ENCODE assay signal across 12 cellular contexts in genomic region chr5:172407241-172407691, GRCh38. TPM values are rescaled to one million over a fixed set of nuclear protein-coding genes. Genes with fewer than 3 reads are reported as not detected.
DNase-seq lines count a peak whose midpoint lies in the region; ATAC-seq and TF ChIP-seq lines count a peak whose summit lies in the region.
"Had no signal": no experiment of that assay in that cellular context is flagged by ENCODE, and none has a peak within 500 bp of the region (broad histone marks: within the 10 kb centered on the region; RNA-seq: fewer than 3 reads in every experiment).

No MANE protein-coding gene starts in this region.

- peaks cover 44% of the 10 kb centered on the region for H3K36me3 Mint-ChIP-seq in nephron (ENCODE audit: low read depth)
- peaks cover 0 to 2% (median 2%) of the 10 kb centered on the region in 3 donors for H3K36me3 Mint-ChIP-seq in naive thymus-derived CD8-positive, alpha-beta T cell

- H3K27ac Mint-ChIP-seq in nephron, result peak overlapping the region; percentile 14 to 93 (median 81)
- H3K27ac Mint-ChIP-seq in naive thymus-derived CD8-positive, alpha-beta T cell, result no peak overlapping the region

- TF ChIP-seq POLR2A in esophagus squamous epithelium (IDR thresholded peaks at IDR 0.05) (no peak), vagina (IDR thresholded peaks at IDR 0.05) (no peak)

- no peaks in the 10 kb centered on the region for H3K27me3 Mint-ChIP-seq in nephron (ENCODE audit: low read depth)
- peaks cover 0 to 6% (median 4%) of the 10 kb centered on the region in 5 donors for H3K27me3 Mint-ChIP-seq in naive thymus-derived CD8-positive, alpha-beta T cell

- DNase-seq in left ventricle myocardium inferior (peak; percentile 36), Right ventricle myocardium inferior (ENCODE audit: missing footprints) (no peak), esophagus squamous epithelium (lab: John Stamatoyannopoulos, UW) (no peak), vagina (ENCODE audit: extremely low spot score in 2 of 2) (no peak)
- no peak for DNase-seq in naive thymus-derived CD8-positive, alpha-beta T cell
- DNase-seq: activated CD4-positive, alpha-beta T cell treated with anti-CD3 and anti-CD28 coated beads, Interleukin-2, amount 50 U/mL, for 4 hours; Calu3; GOT3 had no signal

- H3K36me3 ChIP-seq in left ventricle myocardium inferior (no peaks in the 10 kb centered on the region), esophagus squamous epithelium (peaks cover 0 to 33% (median 4%) of the 10 kb centered on the region in 3 donors), vagina (peaks cover 0 to 19% of the 10 kb centered on the region in 2 donors)

- WGBS in esophagus squamous epithelium, 2 donors, result 29 to 69% methylated on average over 2 to 3 of the region's 3 CpGs

- no peak overlapping the region for H3K4me3 Mint-ChIP-seq in nephron
- H3K4me3 Mint-ChIP-seq in naive thymus-derived CD8-positive, alpha-beta T cell, result no peak overlapping the region

- peak overlapping the region; percentile 40 for H3K27ac ChIP-seq in left ventricle myocardium inferior (replicated peaks)
- H3K27ac ChIP-seq in esophagus squamous epithelium, result peak overlapping the region in 3 of 4 donors; percentile 36 to 57 (median 50)
- H3K27ac ChIP-seq in vagina, result peak overlapping the region; percentile 98

- H3K4me1 ChIP-seq in left ventricle myocardium inferior (peaks cover 46% of the 10 kb centered on the region), esophagus squamous epithelium (peaks cover 24 to 67% (median 25%) of the 10 kb centered on the region in 3 donors), vagina (peaks cover 83% of the 10 kb centered on the region)

- H3K9me3 ChIP-seq in left ventricle myocardium inferior (replicated peaks), result no peaks in the 10 kb centered on the region
- H3K9me3 ChIP-seq in esophagus squamous epithelium, result no peaks in the 10 kb centered on the region
- H3K9me3 ChIP-seq in vagina, result no peaks in the 10 kb centered on the region

- H3K27me3 ChIP-seq in left ventricle myocardium inferior (ENCODE audit: low read depth), result no peaks in the 10 kb centered on the region
- no peaks in the 10 kb centered on the region for H3K27me3 ChIP-seq in esophagus squamous epithelium
- no peaks in the 10 kb centered on the region for H3K27me3 ChIP-seq in vagina

- TF ChIP-seq CTCF in left ventricle myocardium inferior (IDR thresholded peaks at IDR 0.05; ENCODE audit: borderline replicate concordance) (no peak), esophagus squamous epithelium (IDR thresholded peaks at IDR 0.05) (no peak), nephron (IDR thresholded peaks at IDR 0.05; ENCODE audit: unreplicated experiment in 3 of 3) (no peak), vagina (IDR thresholded peaks at IDR 0.05) (no peak)

- intact Hi-C loops in left ventricle myocardium inferior (cut with micrococcal nuclease), result no loop called here
- intact Hi-C loops in Right ventricle myocardium inferior (cut with DNase I), result no loop called here
- intact Hi-C loops in esophagus squamous epithelium (cut with DNase I), result no loop called here
- intact Hi-C loops in vagina (cut with DNase I), result no loop called here

- ATAC-seq in Right ventricle myocardium inferior (no peak), GM21723 (IDR thresholded peaks at IDR 0.05; ENCODE audit: unreplicated experiment) (no peak), HG03520 (IDR thresholded peaks at IDR 0.05; ENCODE audit: unreplicated experiment) (no peak)
- no peak for ATAC-seq in naive thymus-derived CD8-positive, alpha-beta T cell

- no peaks in the 10 kb centered on the region for H3K9me3 Mint-ChIP-seq in nephron
- peaks cover 0 to 3% (median 0%) of the 10 kb centered on the region in 9 donors for H3K9me3 Mint-ChIP-seq in naive thymus-derived CD8-positive, alpha-beta T cell
- H3K9me3 Mint-ChIP-seq: neural crest cell had no signal

- H3K4me3 ChIP-seq in left ventricle myocardium inferior (no peak overlapping the region), esophagus squamous epithelium (no peak overlapping the region), vagina (no peak overlapping the region)

- POLR2A ChIA-PET in naive thymus-derived CD8-positive, alpha-beta T cell (lab: Charles Lee), result no interaction called here

- peaks cover 65% of the 10 kb centered on the region for H3K4me1 Mint-ChIP-seq in nephron
- peaks cover 0 to 2% (median 0%) of the 10 kb centered on the region in 4 donors for H3K4me1 Mint-ChIP-seq in naive thymus-derived CD8-positive, alpha-beta T cell

RNA-seq across cellular contexts. Expression of gene SH3PXD2B, which starts 47.1 kb away (rescaled TPM):
- 5.2 TPM for total RNA-seq in left ventricle myocardium inferior
- 5.4 TPM for total RNA-seq in Right ventricle myocardium inferior
- 10 to 100 TPM in 3 of 4 donors, 1 to 10 TPM in 1; 7.1 to 22.1 (median 13.8) TPM for total RNA-seq in esophagus squamous epithelium
- 30.9 TPM for total RNA-seq in vagina
- total RNA-seq in naive thymus-derived CD8-positive, alpha-beta T cell, result under 1 TPM; 0.47 to 0.55 TPM
- polyA plus RNA-seq in naive thymus-derived CD8-positive, alpha-beta T cell, result under 1 TPM in 2 of 3 donors, not detected in 1; 0.09 to 0.10 TPM

Comparison
In these comparisons a context has a peak if more than half of its experiments do, and no peak if none do; other contexts are left out.
1. H3K27ac ChIP-seq: peak in every context shown above with its lines; median percentile 98 in vagina; 50 in esophagus squamous epithelium; 40 in left ventricle myocardium inferior.
2. H3K27ac Mint-ChIP-seq: peak in nephron (3 of 3); none in naive thymus-derived CD8-positive, alpha-beta T cell (0 of 10).